Comparison of ENCODE assay signal across 8 cellular contexts in the genomic region with DNA sequence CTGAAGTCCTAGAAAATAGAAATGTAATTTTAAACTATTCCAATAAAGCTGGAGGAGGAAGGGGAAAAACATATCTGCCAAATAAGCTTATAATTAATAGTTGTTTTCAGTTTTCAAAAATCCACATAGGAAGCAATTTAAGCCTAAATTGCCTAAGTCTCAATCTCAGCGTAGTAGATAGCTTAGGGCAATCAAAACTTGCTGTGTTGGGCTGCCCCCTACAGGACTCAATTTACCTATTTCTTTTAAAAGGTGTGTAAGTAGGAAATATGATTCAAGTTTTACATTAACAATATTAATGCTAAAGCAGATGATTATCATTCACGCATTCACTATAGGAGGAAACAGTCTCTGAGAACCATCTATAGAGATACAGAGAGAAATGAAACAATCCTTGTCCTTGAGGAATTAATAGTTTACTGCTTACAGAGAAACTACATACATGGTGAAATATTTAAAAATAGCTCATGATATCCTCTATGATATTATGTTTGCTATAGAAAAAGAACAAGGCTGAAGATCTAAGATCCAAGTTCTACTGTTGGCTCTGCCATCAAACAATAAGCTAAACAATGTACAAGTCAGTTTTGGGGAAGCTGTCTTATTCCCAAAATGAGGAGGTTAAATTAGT.
DNase-seq lines count a peak whose midpoint lies in the region; ATAC-seq and TF ChIP-seq lines count a peak whose summit lies in the region.

No MANE protein-coding gene starts in this region.

- no peaks in the 10 kb centered on the region for H3K9me3 Mint-ChIP-seq in CD8-positive, alpha-beta memory T cell
- no peaks in the 10 kb centered on the region for H3K9me3 Mint-ChIP-seq in immature natural killer cell

- no peaks in the 10 kb centered on the region for H3K4me1 ChIP-seq in CD8-positive, alpha-beta memory T cell (ENCODE audit: insufficient read depth, low read length)

- no peaks in the 10 kb centered on the region for H3K27me3 Mint-ChIP-seq in CD8-positive, alpha-beta memory T cell
- H3K27me3 Mint-ChIP-seq in immature natural killer cell (ENCODE audit: low read depth in 3 of 3), result peaks cover 0 to 3% (median 2%) of the 10 kb centered on the region in 3 donors

- peaks cover 0 to 4% (median 0%) of the 10 kb centered on the region in 3 donors for H3K36me3 Mint-ChIP-seq in CD8-positive, alpha-beta memory T cell
- H3K36me3 Mint-ChIP-seq in immature natural killer cell, result peaks cover 0 to 4% (median 0%) of the 10 kb centered on the region in 3 donors

- in situ Hi-C loops in astrocyte of the cerebellum (cut with HindIII; ENCODE audit: low sequenced_read_pairs), result no loop called here

- H3K4me1 Mint-ChIP-seq in CD8-positive, alpha-beta memory T cell, result peaks cover 18 to 52% (median 26%) of the 10 kb centered on the region in 3 donors
- peaks cover 14 to 23% of the 10 kb centered on the region in 2 donors for H3K4me1 Mint-ChIP-seq in immature natural killer cell

- peak overlapping the region in 3 of 8 donors; percentile 25 to 63 (median 25) for H3K27ac Mint-ChIP-seq in CD8-positive, alpha-beta memory T cell
- H3K27ac Mint-ChIP-seq in immature natural killer cell, result peak overlapping the region in 2 of 6 donors; percentile 26 to 49

- H3K27me3 ChIP-seq in CD8-positive, alpha-beta memory T cell (ENCODE audit: insufficient read depth, low read length, poor library complexity, severe bottlenecking), result no peaks in the 10 kb centered on the region

- CTCF ChIA-PET in CD8-positive, alpha-beta memory T cell (lab: Charles Lee), result interaction anchor here (0.6 to 4.3 kb wide), 39 partner anchors 9 to 800 kb away, joined by 3 to 49 read pairs (median 4); partner anchors contain the start of gene PRDM1

- no peak overlapping the region for H3K4me3 Mint-ChIP-seq in CD8-positive, alpha-beta memory T cell
- H3K4me3 Mint-ChIP-seq in immature natural killer cell, result no peak overlapping the region

- H3K4me3 ChIP-seq in CD8-positive, alpha-beta memory T cell (ENCODE audit: low read length), result no peak overlapping the region
- H3K4me3 ChIP-seq in astrocyte of the cerebellum (ENCODE audit: low read depth, low read length), result no peak overlapping the region

- H3K27ac ChIP-seq in CD8-positive, alpha-beta memory T cell (ENCODE audit: low read depth, low read length), result no peak overlapping the region

- TF ChIP-seq CTCF in astrocyte of the cerebellum (IDR thresholded peaks at IDR 0.05; ENCODE audit: low read depth, low read length, missing control alignments), result peak; percentile 66

- H3K9me3 ChIP-seq in CD8-positive, alpha-beta memory T cell (ENCODE audit: low read length), result no peaks in the 10 kb centered on the region

- POLR2A ChIA-PET in CD8-positive, alpha-beta memory T cell (lab: Charles Lee), result interaction anchor here (1.0 to 1.7 kb wide), 3 partner anchors 82 to 229 kb away, joined by 3 to 5 read pairs (median 3); no protein-coding TSS in a partner anchor

- peak; percentile 55 to 79 (median 58) for DNase-seq in CD8-positive, alpha-beta memory T cell
- DNase-seq in NCI-H128 (lab: John Stamatoyannopoulos, UW; ENCODE audit: unreplicated experiment) (peak; percentile 39), T-helper 22 cell (ENCODE audit: low read depth) (peak; percentile 48), astrocyte of the cerebellum (ENCODE audit: low read depth) (peak; percentile 79), immature natural killer cell (peak; percentile 60 to 72 (median 66))
- DNase-seq in stimulated activated CD4-positive, alpha-beta T cell treated with anti-CD3 and anti-CD28 coated beads, Interleukin-1b, Interleukin-23, amount 100 ng/mL, for 1 hour (ENCODE audit: low read depth in 2 of 2), result peak; percentile 39 to 49

- no peaks in the 10 kb centered on the region for H3K36me3 ChIP-seq in CD8-positive, alpha-beta memory T cell (ENCODE audit: insufficient read depth, low read length)

- peak; percentile 62 for ATAC-seq in GM21447 (IDR thresholded peaks at IDR 0.05; ENCODE audit: unreplicated experiment)
- ATAC-seq in HG03521 (IDR thresholded peaks at IDR 0.05; ENCODE audit: unreplicated experiment), result no peak
